Comparison of ENCODE assay signal across 8 cellular contexts in genomic region chr12:107320031-107320928, GRCh38.
DNase-seq lines count a peak whose midpoint lies in the region; ATAC-seq and TF ChIP-seq lines count a peak whose summit lies in the region.

No MANE protein-coding gene starts in this region.

- TF ChIP-seq CTCF in cardiac muscle cell (IDR thresholded peaks at IDR 0.05; ENCODE audit: low read depth, low read length) (no peak), choroid plexus epithelial cell (conservative IDR thresholded peaks at IDR 0.05; ENCODE audit: low read depth, low read length) (no peak)

- H3K79me1 ChIP-seq in mesenchymal stem cell (replicated peaks; ENCODE audit: low read length, poor library complexity, severe bottlenecking) = peaks cover 12% of the 10 kb centered on the region

- no peak overlapping the region for H3K14ac ChIP-seq in mesenchymal stem cell (ENCODE audit: low read length in 2 of 2)

- no peak overlapping the region for H3K4ac ChIP-seq in mesenchymal stem cell (ENCODE audit: low read depth in 1 of 2, low read length in 2 of 2)

- no peak overlapping the region for H3K18ac ChIP-seq in mesenchymal stem cell (ENCODE audit: low read depth in 1 of 2, low read length in 2 of 2)

- under 1% methylated on average over 42 of the region's 49 CpGs for WGBS in mesenchymal stem cell

- ATAC-seq in Right ventricle myocardium inferior (no peak), GM19035 (IDR thresholded peaks at IDR 0.05; ENCODE audit: unreplicated experiment) (no peak), HG03139 (IDR thresholded peaks at IDR 0.05; ENCODE audit: unreplicated experiment) (no peak)

- no peak overlapping the region for H2BK12ac ChIP-seq in mesenchymal stem cell (ENCODE audit: low read length in 2 of 2)

- H4K8ac ChIP-seq in mesenchymal stem cell (ENCODE audit: low read length) = no peak overlapping the region

- peak; percentile 24 to 61 for DNase-seq in cardiac muscle cell (ENCODE audit: low read depth in 1 of 2, low spot score in 1 of 2)
- no peak for DNase-seq in Right ventricle myocardium inferior (ENCODE audit: missing footprints)
- peak; percentile 71 for DNase-seq in activated CD4-positive, alpha-beta T cell treated with anti-CD3 and anti-CD28 coated beads for 24 hours (ENCODE audit: low read depth in 2 of 2)
- DNase-seq in choroid plexus epithelial cell (ENCODE audit: low read depth) = peak; percentile 72
- DNase-seq in mesenchymal stem cell = peak; percentile 9
- DNase-seq in stimulated activated CD8-positive, alpha-beta memory T cell treated with anti-CD3 and anti-CD28 coated beads, Interleukin-2, amount 100 ng/mL, for 1 hour (ENCODE audit: low read depth in 2 of 2) = peak; percentile 48

- H2AFZ ChIP-seq in mesenchymal stem cell (ENCODE audit: low read depth, low read length) = no peak overlapping the region

- H3K4me1 ChIP-seq in cardiac muscle cell (ENCODE audit: low read depth) (peaks cover 6% of the 10 kb centered on the region), mesenchymal stem cell (ENCODE audit: control insufficient read depth, insufficient read depth, low read depth, low read length) (peaks cover 27% of the 10 kb centered on the region)

- H4K91ac ChIP-seq in mesenchymal stem cell (ENCODE audit: low read length) = no peak overlapping the region

- no peak overlapping the region for H2BK5ac ChIP-seq in mesenchymal stem cell (ENCODE audit: low read depth, low read length, poor library complexity, severe bottlenecking)

- H3K9me3 ChIP-seq in cardiac muscle cell (ENCODE audit: low read depth) = no peaks in the 10 kb centered on the region
- H3K9me3 ChIP-seq in mesenchymal stem cell (ENCODE audit: control insufficient read depth, low read length) = no peaks in the 10 kb centered on the region

- H2BK15ac ChIP-seq in mesenchymal stem cell (ENCODE audit: low read depth, poor library complexity, severe bottlenecking) = no peak overlapping the region

- no peak overlapping the region for H2BK120ac ChIP-seq in mesenchymal stem cell (ENCODE audit: low read depth, low read length)

- H3K23ac ChIP-seq in mesenchymal stem cell (ENCODE audit: low read length in 2 of 2) = no peak overlapping the region

- peak overlapping the region; percentile 100 for H3K4me2 ChIP-seq in mesenchymal stem cell (ENCODE audit: low read length, poor library complexity, severe bottlenecking)

- no peak overlapping the region for H3K27ac ChIP-seq in cardiac muscle cell
- no peak overlapping the region for H3K27ac ChIP-seq in mesenchymal stem cell (ENCODE audit: low read length, poor library complexity, severe bottlenecking)

- no peak overlapping the region for H2AK5ac ChIP-seq in mesenchymal stem cell (ENCODE audit: low read length, severe bottlenecking)

- intact Hi-C loops in Right ventricle myocardium inferior (cut with DNase I) = no loop called here

- H3K9ac ChIP-seq in mesenchymal stem cell (ENCODE audit: low read length) = peak overlapping the region; percentile 62

- H3K27me3 ChIP-seq in cardiac muscle cell (peaks cover 91% of the 10 kb centered on the region), mesenchymal stem cell (ENCODE audit: control insufficient read depth in 1 of 2, insufficient read depth in 1 of 2, low read length in 2 of 2) (peaks cover 31 to 66% of the 10 kb centered on the region in 2 experiments)

- peak overlapping the region; percentile 48 for H3K4me3 ChIP-seq in cardiac muscle cell
- H3K4me3 ChIP-seq in choroid plexus epithelial cell (ENCODE audit: low read depth, low read length) = peak overlapping the region; percentile 68
- peak overlapping the region; percentile 53 to 76 for H3K4me3 ChIP-seq in mesenchymal stem cell (ENCODE audit: insufficient read depth in 1 of 2, low read depth in 1 of 2, low read length in 2 of 2)

- H3K36me3 ChIP-seq in cardiac muscle cell = no peaks in the 10 kb centered on the region
- no peaks in the 10 kb centered on the region for H3K36me3 ChIP-seq in mesenchymal stem cell (ENCODE audit: control insufficient read depth in 1 of 2, insufficient read depth in 2 of 2, low read depth in 1 of 2, low read length in 2 of 2)
